Comparison of ENCODE assay signal across 10 cellular contexts in the genomic region with DNA sequence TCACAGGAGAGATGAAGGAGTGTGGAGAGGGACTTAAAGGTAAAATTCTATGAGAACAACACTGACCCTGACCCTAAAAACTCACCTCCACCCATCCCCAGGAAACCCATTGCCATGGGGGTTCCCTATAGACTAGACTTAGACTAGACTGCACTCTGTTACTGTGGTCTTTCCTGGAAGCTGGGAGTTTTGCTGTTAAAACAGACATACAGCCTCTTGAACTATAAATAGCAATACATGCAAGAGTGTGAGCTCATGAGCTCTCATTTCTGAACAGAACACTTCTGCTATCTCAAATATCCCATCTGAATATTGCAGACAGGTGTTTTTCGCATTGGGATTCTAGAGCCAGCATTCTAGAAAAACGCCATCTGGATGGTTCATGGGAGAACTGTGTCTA. TPM values are rescaled to one million over a fixed set of nuclear protein-coding genes. Genes with fewer than 3 reads are reported as not detected.
DNase-seq lines count a peak whose midpoint lies in the region; ATAC-seq and TF ChIP-seq lines count a peak whose summit lies in the region.
"Had no signal": no experiment of that assay in that cellular context is flagged by ENCODE, and none has a peak within 500 bp of the region (broad histone marks: within the 10 kb centered on the region; RNA-seq: fewer than 3 reads in every experiment).

No MANE protein-coding gene starts in this region.

- H2BK15ac ChIP-seq in H9 (ENCODE audit: low read depth, low read length), result no peak overlapping the region

- H2AK5ac ChIP-seq in H9 (ENCODE audit: insufficient read length, low read length), result no peak overlapping the region

- no peak overlapping the region for H3K56ac ChIP-seq in H9 (ENCODE audit: insufficient read length, low read depth, low read length)

- H2BK12ac ChIP-seq in H9 (ENCODE audit: insufficient read length, low read depth, low read length), result no peak overlapping the region

- no peak for TF ChIP-seq CTCF in H9 (conservative IDR thresholded peaks at IDR 0.05)

- peak overlapping the region; percentile 20; the same call in 1 of the 2 replicates for H3K27ac ChIP-seq in BLaER1
- no peak overlapping the region for H3K27ac ChIP-seq in H9 (ENCODE audit: insufficient read length, low read depth, low read length)

- H3K4me1 ChIP-seq in BLaER1 (peaks cover 52% of the 10 kb centered on the region), H9 (ENCODE audit: insufficient read depth, low read length) (peaks cover 7% of the 10 kb centered on the region; the same call in 1 of the 2 replicates)

- H3T11ph ChIP-seq in H9 (ENCODE audit: low read length), result no peak overlapping the region

- ATAC-seq in GM18511 (IDR thresholded peaks at IDR 0.05; ENCODE audit: unreplicated experiment), result peak; percentile 42
- peak; percentile 15 for ATAC-seq in HG03097 (IDR thresholded peaks at IDR 0.05; ENCODE audit: low FRiP score, unreplicated experiment)
- peak; percentile 14 to 44 for ATAC-seq in activated naive CD4-positive, alpha-beta T cell treated with anti-CD3 and anti-CD28 coated beads, Interleukin-2, amount 50 U/mL, for 72 hours
- no peak for ATAC-seq in HG02970 (IDR thresholded peaks at IDR 0.05; ENCODE audit: low FRiP score, unreplicated experiment)

- no peak overlapping the region for H2BK5ac ChIP-seq in H9 (ENCODE audit: insufficient read length, low read length)

- H3K4me2 ChIP-seq in BLaER1 (peak overlapping the region; percentile 30; the same call in 1 of the 2 replicates), H9 (ENCODE audit: insufficient read depth, insufficient read length, low read length) (no peak overlapping the region)

- no peaks in the 10 kb centered on the region; the same call in none of the 2 replicates for H3K27me3 Mint-ChIP-seq in H9 (ENCODE audit: low read depth)

- H2AFZ ChIP-seq in H9 (ENCODE audit: low read length), result no peak overlapping the region

- H4K20me1 ChIP-seq in BLaER1 (no peaks in the 10 kb centered on the region), H9 (ENCODE audit: control insufficient read depth, insufficient read depth, insufficient read length) (no peaks in the 10 kb centered on the region)

- H3K23me2 ChIP-seq in H9 (ENCODE audit: insufficient read length, low read depth, low read length, poor library complexity, severe bottlenecking), result no peaks in the 10 kb centered on the region

- H2BK120ac ChIP-seq in H9 (ENCODE audit: low read depth, low read length, poor library complexity, severe bottlenecking), result no peak overlapping the region

- H3K14ac ChIP-seq in H9 (ENCODE audit: insufficient read depth, low read length), result no peak overlapping the region

- H3K4me1 Mint-ChIP-seq in H9, result peaks cover 18 to 20% of the 10 kb centered on the region in 2 experiments

- H4K5ac ChIP-seq in H9 (ENCODE audit: insufficient read length, low read depth, low read length), result no peak overlapping the region

- H3K79me2 ChIP-seq in H9 (ENCODE audit: insufficient read depth, low read length), result no peaks in the 10 kb centered on the region

- H3K18ac ChIP-seq in H9 (ENCODE audit: insufficient read length, low read depth, low read length), result no peak overlapping the region

- H3K9me3 ChIP-seq in BLaER1 (no peaks in the 10 kb centered on the region), H9 (ENCODE audit: control insufficient read depth, low read depth, low read length) (no peaks in the 10 kb centered on the region)

- no peaks in the 10 kb centered on the region for H3K36me3 ChIP-seq in BLaER1

- H3K4me3 ChIP-seq in BLaER1, result no peak overlapping the region

- H3K27me3 ChIP-seq in BLaER1, result no peaks in the 10 kb centered on the region
- no peaks in the 10 kb centered on the region for H3K27me3 ChIP-seq in H9 (ENCODE audit: insufficient read depth, low read length)

- H3K4me3 Mint-ChIP-seq in H9, result no peak overlapping the region

- no peak overlapping the region for H4K91ac ChIP-seq in H9 (ENCODE audit: insufficient read length, low read depth, low read length)

- H2BK20ac ChIP-seq in H9 (ENCODE audit: low read depth, low read length, poor library complexity, severe bottlenecking), result no peak overlapping the region

- H3K9ac ChIP-seq in BLaER1 (no peak overlapping the region), H9 (ENCODE audit: extremely low read depth, insufficient read length, low read length) (no peak overlapping the region)

- H4K8ac ChIP-seq in H9 (replicated peaks; ENCODE audit: insufficient read length, low read depth, low read length), result no peak overlapping the region

- H3K36me3 Mint-ChIP-seq in activated naive CD4-positive, alpha-beta T cell treated with anti-CD3 and anti-CD28 coated beads, Interleukin-2, amount 50 U/mL, for 72 hours, result no peaks in the 10 kb centered on the region
- no peaks in the 10 kb centered on the region for H3K36me3 Mint-ChIP-seq in H9 (ENCODE audit: insufficient read depth in 1 of 3, low read depth in 3 of 3)

- no peaks in the 10 kb centered on the region for H3K79me1 ChIP-seq in H9 (ENCODE audit: insufficient read depth, low read depth, low read length, poor library complexity, severe bottlenecking)

- no peak overlapping the region for H3K4ac ChIP-seq in H9 (ENCODE audit: low read depth, low read length)

- no CpG with 5 or more reads among the region's 2 CpGs for WGBS in H9 (ENCODE audit: extremely low coverage, insufficient read length, low lambda C conversion rate)

- no peaks in the 10 kb centered on the region for H3K9me3 Mint-ChIP-seq in activated naive CD4-positive, alpha-beta T cell treated with anti-CD3 and anti-CD28 coated beads, Interleukin-2, amount 50 U/mL, for 72 hours
- no peaks in the 10 kb centered on the region for H3K9me3 Mint-ChIP-seq in H9

- no peak overlapping the region for H3K23ac ChIP-seq in H9 (ENCODE audit: insufficient read length, low read depth, low read length)

- H3K27ac Mint-ChIP-seq in activated naive CD4-positive, alpha-beta T cell treated with anti-CD3 and anti-CD28 coated beads, Interleukin-2, amount 50 U/mL, for 72 hours, result peak overlapping the region in 1 of 2 donors; percentile 90
- no peak overlapping the region for H3K27ac Mint-ChIP-seq in H9

- no peak for DNase-seq in activated naive CD4-positive, alpha-beta T cell treated with anti-CD3 and anti-CD28 coated beads, Interleukin-2, amount 50 U/mL, for 72 hours (ENCODE audit: low spot score in 2 of 2)
- DNase-seq in AG08395 (ENCODE audit: low spot score), result no peak
- DNase-seq in H9, result no peak
- DNase-seq in germinal center (ENCODE audit: low spot score), result no peak
- DNase-seq: HCEC 1CT; stimulated activated CD4-positive, alpha-beta T cell treated with anti-CD3 and anti-CD28 coated beads, Interleukin-2, amount 100 ng/mL, for 24 hours had no signal

RNA-seq across cellular contexts. Expression of a gene that starts 51.8 kb away (rescaled TPM):
- not detected for total RNA-seq in activated naive CD4-positive, alpha-beta T cell treated with anti-CD3 and anti-CD28 coated beads, Interleukin-2, amount 50 U/mL, for 72 hours
- total RNA-seq in H9 (2021), result 0.07 TPM in 1 of 2 replicates, not detected in the other

RNA-seq across cellular contexts. Expression of a gene that starts 56.9 kb away (rescaled TPM):
- under 1 TPM; 0.14 to 0.54 TPM for total RNA-seq in activated naive CD4-positive, alpha-beta T cell treated with anti-CD3 and anti-CD28 coated beads, Interleukin-2, amount 50 U/mL, for 72 hours
- not detected in 2 replicates for total RNA-seq in H9 (2021)
